12 cellular contexts compared by ENCODE assay signal in genomic region chr10:5549462-5550249, GRCh38. TPM values are rescaled to one million over a fixed set of nuclear protein-coding genes. Genes with fewer than 3 reads are reported as not detected.
DNase-seq lines count a peak whose midpoint lies in the region; ATAC-seq and TF ChIP-seq lines count a peak whose summit lies in the region.
"Had no signal": no experiment of that assay in that cellular context is flagged by ENCODE, and none has a peak within 500 bp of the region (broad histone marks: within the 10 kb centered on the region; RNA-seq: fewer than 3 reads in every experiment).

No MANE protein-coding gene starts in this region.

- H3K9me2 ChIP-seq in hepatocyte (replicated peaks; ENCODE audit: insufficient read depth): no peaks in the 10 kb centered on the region

- TF ChIP-seq CTCF in hepatocyte (IDR thresholded peaks at IDR 0.05; ENCODE audit: poor library complexity): no peak
- no peak for TF ChIP-seq CTCF in suprapubic skin (IDR thresholded peaks at IDR 0.05)

- DNase-seq in DMS53 (lab: John Stamatoyannopoulos, UW) (peak; percentile 49), DMS53 treated with DMSO at 0.1 percent for 48 hours (lab: John Stamatoyannopoulos, UW; ENCODE audit: unreplicated experiment) (no peak), SHP77 (lab: John Stamatoyannopoulos, UW) (peak; percentile 23 to 26), hepatocyte (ENCODE audit: low spot score) (no peak), suprapubic skin (ENCODE audit: low spot score in 2 of 2) (peak; percentile 18 to 19), NOMO-1 treated with dmso at 0.1 percent for 144 hours (lab: John Stamatoyannopoulos, UW; ENCODE audit: unreplicated experiment) (no peak), EL (no peak)
- DNase-seq: activated B cell treated with CpG ODN at 0.5 μM for 24 hours, NCI-H1436 treated with DMSO at 0.1 percent for 48 hours had no signal

- TF ChIP-seq EP300 in suprapubic skin (IDR thresholded peaks at IDR 0.05): no peak

- no peak for ATAC-seq in GM18909 (IDR thresholded peaks at IDR 0.05; ENCODE audit: poor library complexity, unreplicated experiment)

- TF ChIP-seq POLR2A in suprapubic skin (IDR thresholded peaks at IDR 0.05): no peak

- no peaks in the 10 kb centered on the region for H3K27me3 ChIP-seq in hepatocyte
- H3K27me3 ChIP-seq in suprapubic skin: no peaks in the 10 kb centered on the region
- H3K27me3 ChIP-seq: right lobe of liver had no signal

- H3K4me3 ChIP-seq in hepatocyte (no peak overlapping the region), suprapubic skin (no peak overlapping the region)
- H3K4me3 ChIP-seq: right lobe of liver had no signal

- H3K79me2 ChIP-seq in hepatocyte: no peaks in the 10 kb centered on the region

- no peaks in the 10 kb centered on the region for H3K36me3 ChIP-seq in hepatocyte (replicated peaks; ENCODE audit: insufficient read depth, low read depth)
- H3K36me3 ChIP-seq in suprapubic skin: no peaks in the 10 kb centered on the region
- H3K36me3 ChIP-seq: right lobe of liver had no signal

- no peaks in the 10 kb centered on the region for H3K9me3 ChIP-seq in hepatocyte (ENCODE audit: low read depth)
- H3K9me3 ChIP-seq in suprapubic skin: no peaks in the 10 kb centered on the region
- H3K9me3 ChIP-seq: right lobe of liver had no signal

- 96% methylated on average over 16 of the region's 16 CpGs for WGBS in hepatocyte (ENCODE audit: low lambda C conversion rate, missing lambda C conversion rate)
- WGBS in suprapubic skin: 94% methylated on average over 16 of the region's 16 CpGs

- H4K20me1 ChIP-seq in hepatocyte (ENCODE audit: insufficient read depth, poor library complexity, severe bottlenecking): no peaks in the 10 kb centered on the region

- no peak overlapping the region for H2AFZ ChIP-seq in hepatocyte

- no peak overlapping the region for H3K4me2 ChIP-seq in hepatocyte

- peaks cover 56% of the 10 kb centered on the region for H3K4me1 ChIP-seq in hepatocyte (ENCODE audit: insufficient read depth)
- peaks cover 92% of the 10 kb centered on the region for H3K4me1 ChIP-seq in suprapubic skin

- peak overlapping the region; percentile 100 for H3K27ac ChIP-seq in hepatocyte
- peak overlapping the region; percentile 91 for H3K27ac ChIP-seq in suprapubic skin

RNA-seq across cellular contexts. Expression of gene CALML3, which starts 24.9 kb away (rescaled TPM):
- total RNA-seq in hepatocyte (not detected in 2 replicates), suprapubic skin (100 to 1,000 TPM in 2 of 4 donors, 10 to 100 TPM in 2; 27.4 to 296 (median 105) TPM)
- polyA plus RNA-seq in hepatocyte: not detected in 2 replicates
- total RNA-seq: activated B cell treated with CpG ODN at 0.5 μM for 24 hours, glomerular endothelial cell had no signal

RNA-seq across cellular contexts. Expression of gene CALML5, which starts 50.3 kb away (rescaled TPM):
- total RNA-seq in hepatocyte (not detected in 2 replicates), suprapubic skin (1,000 to 10,000 TPM in 3 of 4 donors, 100 to 1,000 TPM in 1; 429 to 3,135 (median 2,230) TPM)
- polyA plus RNA-seq in hepatocyte: not detected in 2 replicates
- total RNA-seq: activated B cell treated with CpG ODN at 0.5 μM for 24 hours, glomerular endothelial cell, right lobe of liver had no signal

Comparison
In these comparisons a context has a peak if more than half of its experiments do, and no peak if none do; other contexts are left out.
1. DNase-seq: peak in DMS53 (single experiment), SHP77 (2 of 2) and suprapubic skin (2 of 2); none in DMS53 treated with DMSO at 0.1 percent for 48 hours (single experiment), hepatocyte (single experiment), NOMO-1 treated with dmso at 0.1 percent for 144 hours (single experiment) and EL (single experiment).
2. RNA of gene CALML3, which starts 24.9 kb away (total RNA-seq): 27.4 to 296 TPM in suprapubic skin; not detected in hepatocyte; every median in the first group is over 10 times any median in the second.
3. RNA of gene CALML5, which starts 50.3 kb away (total RNA-seq): 429 to 3,135 TPM in suprapubic skin; not detected in hepatocyte; every median in the first group is over 100 times any median in the second.